Comparison of ENCODE assay signal across 19 cellular contexts in the genomic region with DNA sequence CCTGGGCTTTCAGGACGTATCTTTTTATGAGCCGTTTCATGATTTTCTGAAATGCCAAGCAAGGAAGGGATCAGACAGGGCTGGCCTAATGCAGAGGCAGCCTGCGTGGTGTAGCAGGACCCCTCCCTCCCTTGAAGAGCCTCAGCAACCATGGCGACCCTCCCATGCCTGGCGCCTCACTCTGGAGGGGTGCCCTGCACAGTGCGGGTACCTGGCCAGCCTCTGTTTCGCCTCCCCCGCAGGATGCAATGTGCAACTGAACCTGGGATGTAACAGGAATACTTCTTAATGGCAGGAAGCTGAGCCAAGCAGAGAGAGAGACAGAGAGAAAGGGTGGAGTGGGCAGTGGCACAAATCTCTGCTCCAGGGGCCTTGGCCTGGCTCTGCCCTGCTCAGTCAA.
"Had no signal": no experiment of that assay in that cellular context is flagged by ENCODE, and none has a peak within 500 bp of the region (broad histone marks: within the 10 kb centered on the region; RNA-seq: fewer than 3 reads in every experiment).

No MANE protein-coding gene starts in this region.

- H3K9me3 ChIP-seq: colonic mucosa, mucosa of descending colon, testis had no signal

- H3K4me3 ChIP-seq: colonic mucosa, esophagus muscularis mucosa, gastroesophageal sphincter, heart left ventricle, hepatocyte, left lung, mucosa of descending colon, testis, tibial artery had no signal

- H3K27ac ChIP-seq: colonic mucosa, esophagus muscularis mucosa, foreskin keratinocyte, gastroesophageal sphincter, heart left ventricle, hepatocyte, left lung, parathyroid adenoma, testis, tibial artery had no signal

- H3K36me3 ChIP-seq: colonic mucosa, esophagus muscularis mucosa, gastroesophageal sphincter, heart left ventricle, left lung, tibial artery had no signal

- DNase-seq: colonic mucosa; effector CD8-positive, alpha-beta T cell; foreskin keratinocyte; heart left ventricle; kidney; left lung; mesenchymal stem cell; mucosa of descending colon; naive B cell; stimulated activated CD4-positive, alpha-beta T cell treated with anti-CD3 and anti-CD28 coated beads, Interleukin-4, amount 100 ng/mL, for 4 hours; stimulated activated naive CD8-positive, alpha-beta T cell treated with anti-CD3 and anti-CD28 coated beads, Interleukin-15, Interleukin-2, amounts not matched to agents 100 U/mL and 50 U/mL, for 24 hours; substantia nigra; testis; tibial artery had no signal

- H3K4me1 ChIP-seq: colonic mucosa, esophagus muscularis mucosa, foreskin keratinocyte, gastroesophageal sphincter, heart left ventricle, left lung, parathyroid adenoma, testis, tibial artery had no signal

- ATAC-seq: foreskin keratinocyte; gastroesophageal sphincter; left lung; mucosa of descending colon; sciatic nerve; stimulated activated naive CD8-positive, alpha-beta T cell treated with anti-CD3 and anti-CD28 coated beads, Interleukin-15, Interleukin-2, amounts not matched to agents 100 U/mL and 50 U/mL, for 24 hours had no signal

- H3K27me3 ChIP-seq: colonic mucosa, hepatocyte, testis had no signal
